1 cellular context compared by ENCODE assay signal in genomic region chr19:48310227-48310626, GRCh38.
TF ChIP-seq lines count a peak whose summit lies in the region.

No MANE protein-coding gene starts in this region.

TF ChIP-seq in liver, 16 proteins besides CTCF, POLR2A, EP300 and RAD21:
- peak; percentile 13 for TF ChIP-seq SP1 (IDR thresholded peaks at IDR 0.05)
- no peak for TF ChIP-seq REST (IDR thresholded peaks at IDR 0.05)
- TF ChIP-seq NR2F2 (IDR thresholded peaks at IDR 0.05), result peak; percentile 89
- no peak for TF ChIP-seq EGR1 (IDR thresholded peaks at IDR 0.05; ENCODE audit: low read depth in 2 of 2)
TF ChIP-seq in liver: peak in this region for 2.
